In the genomic region with DNA sequence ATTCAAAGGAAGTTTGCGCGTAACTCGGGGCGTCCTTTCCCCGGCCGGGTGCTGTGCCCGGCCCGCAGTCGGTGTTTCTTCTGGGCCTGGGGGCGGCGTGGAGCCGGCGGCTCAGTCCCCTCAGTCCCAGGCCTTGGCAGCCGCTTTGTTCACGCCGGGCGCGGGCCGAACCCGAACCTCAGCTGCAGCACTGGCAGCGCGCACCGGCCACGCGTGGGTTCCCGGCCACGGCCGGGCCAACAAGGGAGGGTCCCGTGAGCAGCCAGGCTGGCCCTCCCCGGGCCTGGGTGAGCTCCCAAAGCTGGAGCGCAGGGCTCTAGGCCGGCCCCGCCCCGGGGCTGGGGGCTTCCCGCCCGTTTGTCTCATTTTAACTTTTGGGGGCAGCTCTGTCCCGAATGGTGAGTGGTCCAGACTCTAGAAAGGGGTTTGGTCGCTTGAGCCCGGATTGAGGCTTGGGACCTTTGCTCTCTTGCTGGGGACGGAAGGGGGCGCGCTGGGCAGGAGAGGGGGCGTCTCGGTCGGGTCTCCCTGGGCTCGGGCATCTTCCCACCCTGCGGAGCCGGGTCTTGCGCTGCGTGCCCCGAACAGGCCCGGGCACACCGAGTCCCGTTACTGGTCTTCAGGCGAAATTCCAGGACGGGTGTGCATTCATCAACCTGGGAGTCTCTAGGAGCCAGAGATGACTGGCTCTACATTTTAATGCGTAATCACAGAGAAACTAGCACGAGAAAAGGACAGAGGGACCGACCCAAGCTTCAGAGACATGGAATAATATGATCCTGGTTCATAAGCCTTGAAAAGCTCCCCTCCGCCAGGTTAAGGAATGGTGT, we compare ENCODE assay signal across 8 cellular contexts.
DNase-seq lines count a peak whose midpoint lies in the region; ATAC-seq and TF ChIP-seq lines count a peak whose summit lies in the region.

No MANE protein-coding gene starts in this region.

- H4K20me1 ChIP-seq in fibroblast of lung (ENCODE audit: control insufficient read depth, extremely low read depth, insufficient read depth, low read length) = peaks cover under 1% of the 10 kb centered on the region

- ATAC-seq in naive thymus-derived CD4-positive, alpha-beta T cell = peak; percentile 20
- ATAC-seq in GM21360 (IDR thresholded peaks at IDR 0.05; ENCODE audit: unreplicated experiment) = no peak

- H3K27me3 ChIP-seq in WERI-Rb-1 (ENCODE audit: insufficient read depth, low read depth, severe bottlenecking) (no peaks in the 10 kb centered on the region), fibroblast of lung (ENCODE audit: control insufficient read depth, insufficient read depth, low read length) (no peaks in the 10 kb centered on the region)
- peaks cover 0 to 15% of the 10 kb centered on the region in 2 donors for H3K27me3 ChIP-seq in naive thymus-derived CD4-positive, alpha-beta T cell (ENCODE audit: control insufficient read depth in 2 of 2, insufficient read depth in 2 of 2, low read length in 2 of 2)

- H3K4me1 ChIP-seq in fibroblast of lung (ENCODE audit: control insufficient read depth, extremely low read depth, insufficient read depth, low read length) = peaks cover 3% of the 10 kb centered on the region
- peaks cover 0 to 5% of the 10 kb centered on the region in 2 donors for H3K4me1 ChIP-seq in naive thymus-derived CD4-positive, alpha-beta T cell (ENCODE audit: control insufficient read depth in 2 of 2, insufficient read depth in 2 of 2, low read length in 2 of 2)

- H3K4me3 ChIP-seq in WERI-Rb-1 (ENCODE audit: low read depth, low read length) (peak overlapping the region; percentile 93), fibroblast of lung (replicated peaks in 1 of 4; ENCODE audit: control extremely low read depth in 1 of 4, insufficient read depth in 1 of 4, low read depth in 3 of 4, low read length in 4 of 4) (peak overlapping the region; percentile 68 to 96 (median 82))
- peak overlapping the region; percentile 45 for H3K4me3 ChIP-seq in naive thymus-derived CD4-positive, alpha-beta T cell (ENCODE audit: low read length)

- H3K27ac Mint-ChIP-seq in naive thymus-derived CD4-positive, alpha-beta T cell = no peak overlapping the region

- H3K79me2 ChIP-seq in fibroblast of lung (ENCODE audit: control insufficient read depth, insufficient read depth, low read length) = peaks cover 57% of the 10 kb centered on the region

- peaks cover 0 to 26% (median 13%) of the 10 kb centered on the region in 7 donors for H3K4me1 Mint-ChIP-seq in naive thymus-derived CD4-positive, alpha-beta T cell

- peak overlapping the region; percentile 67 for H3K27ac ChIP-seq in WERI-Rb-1
- peak overlapping the region; percentile 92 for H3K27ac ChIP-seq in fibroblast of lung (ENCODE audit: insufficient read depth, low read length)
- no peak overlapping the region for H3K27ac ChIP-seq in naive thymus-derived CD4-positive, alpha-beta T cell (ENCODE audit: low read depth, low read length)

- POLR2A ChIA-PET in naive thymus-derived CD4-positive, alpha-beta T cell (lab: Charles Lee) = no interaction called here

- peaks cover 50 to 75% (median 68%) of the 10 kb centered on the region in 5 donors for H3K27me3 Mint-ChIP-seq in naive thymus-derived CD4-positive, alpha-beta T cell

- DNase-seq in activated gamma-delta T cell (lab: John Stamatoyannopoulos, UW) (peak; percentile 8), activated gamma-delta T cell treated with Interleukin-2 at 50 U/mL for 16 hours (no peak), WERI-Rb-1 (peak; percentile 23), fibroblast of lung (ENCODE audit: low read depth in 2 of 2) (peak in 1 of 2 donors; percentile 46), GF-D8 (lab: John Stamatoyannopoulos, UW) (no peak), NCI-H1417 (lab: John Stamatoyannopoulos, UW) (no peak)
- DNase-seq in naive thymus-derived CD4-positive, alpha-beta T cell = peak in 2 of 9 donors; percentile 3 to 8

- H3K9ac ChIP-seq in fibroblast of lung (ENCODE audit: insufficient read depth, low read length) = peak overlapping the region; percentile 91

- H2AFZ ChIP-seq in fibroblast of lung (ENCODE audit: low read length) = no peak overlapping the region

- peaks cover 0 to 3% (median 0%) of the 10 kb centered on the region in 11 donors for H3K9me3 Mint-ChIP-seq in naive thymus-derived CD4-positive, alpha-beta T cell

- TF ChIP-seq CTCF in WERI-Rb-1 (IDR thresholded peaks at IDR 0.05; ENCODE audit: low read depth, low read length) (0 out of 2 replicates have a peak, but pooled peaks have one; percentile 15), fibroblast of lung (conservative IDR thresholded peaks at IDR 0.05 in 1 of 2, IDR thresholded peaks at IDR 0.05 in 1 of 2; ENCODE audit: low read depth in 1 of 2, low read length in 2 of 2) (peak in 1 of 2 donors; percentile 36)

- no peaks in the 10 kb centered on the region for H3K36me3 ChIP-seq in WERI-Rb-1
- H3K36me3 ChIP-seq in fibroblast of lung (ENCODE audit: control insufficient read depth, insufficient read depth, low read length) = peaks cover under 1% of the 10 kb centered on the region
- no peaks in the 10 kb centered on the region for H3K36me3 ChIP-seq in naive thymus-derived CD4-positive, alpha-beta T cell (ENCODE audit: control insufficient read depth in 2 of 3, insufficient read depth in 3 of 3, low read length in 3 of 3)

- H3K9me3 ChIP-seq in WERI-Rb-1 (ENCODE audit: severe bottlenecking) = no peaks in the 10 kb centered on the region
- H3K9me3 ChIP-seq in fibroblast of lung (ENCODE audit: control insufficient read depth, insufficient read depth, low read depth, low read length) = no peaks in the 10 kb centered on the region
- H3K9me3 ChIP-seq in naive thymus-derived CD4-positive, alpha-beta T cell (ENCODE audit: control insufficient read depth in 2 of 3, low read length in 3 of 3) = no peaks in the 10 kb centered on the region

- intact Hi-C loops in naive thymus-derived CD4-positive, alpha-beta T cell (cut with micrococcal nuclease) = loop anchor here (1.0 to 10.0 kb wide), 8 partner anchors 44 to 1194 kb away; a partner anchor contains a TSS

- CTCF ChIA-PET in naive thymus-derived CD4-positive, alpha-beta T cell (lab: Charles Lee) = no interaction called here

- H3K36me3 Mint-ChIP-seq in naive thymus-derived CD4-positive, alpha-beta T cell = no peaks in the 10 kb centered on the region

- H3K4me3 Mint-ChIP-seq in naive thymus-derived CD4-positive, alpha-beta T cell = peak overlapping the region; percentile 63 to 91 (median 82)

- H3K4me2 ChIP-seq in fibroblast of lung (ENCODE audit: extremely low read depth, insufficient read depth, low read length) = peak overlapping the region; percentile 69

Comparison
In these comparisons a context has a peak if more than half of its experiments do, and no peak if none do; other contexts are left out.
1. DNase-seq: peak in activated gamma-delta T cell (single experiment) and WERI-Rb-1 (single experiment); none in activated gamma-delta T cell treated with Interleukin-2 at 50 U/mL for 16 hours (single experiment), GF-D8 (single experiment) and NCI-H1417 (0 of 3).
2. Peak in every context shown above with its lines, with median percentiles within 50 percentile points of each other: H3K4me3 ChIP-seq.